Comparison of ENCODE assay signal across 27 cellular contexts in the genomic region with DNA sequence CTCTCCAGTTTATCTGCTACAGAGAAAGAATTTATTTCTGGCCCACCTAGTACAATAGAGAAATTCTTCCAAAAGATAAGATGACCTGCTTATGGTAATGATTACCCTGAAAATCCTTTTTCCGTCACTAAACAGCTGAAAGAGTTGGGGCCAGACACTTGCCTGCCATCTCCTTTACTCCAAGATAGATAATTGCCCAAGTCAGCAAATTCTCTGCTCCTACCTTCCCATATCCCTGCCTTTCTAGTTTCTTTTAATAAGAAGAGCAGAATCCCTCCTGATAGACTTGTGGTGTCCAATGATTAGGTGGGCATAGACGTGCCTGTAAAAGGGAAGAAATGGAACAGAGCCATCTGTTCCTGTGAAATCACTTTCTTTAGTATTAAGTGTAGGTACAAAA. TPM values are rescaled to one million over a fixed set of nuclear protein-coding genes. Genes with fewer than 3 reads are reported as not detected.
DNase-seq lines count a peak whose midpoint lies in the region; ATAC-seq, FAIRE-seq and TF ChIP-seq lines count a peak whose summit lies in the region.
"Had no signal": no experiment of that assay in that cellular context is flagged by ENCODE, and none has a peak within 500 bp of the region (broad histone marks: within the 10 kb centered on the region; RNA-seq: fewer than 3 reads in every experiment).

No MANE protein-coding gene starts in this region.

- H3K4me2 ChIP-seq in HepG2 (ENCODE audit: low read depth, low read length) (no peak overlapping the region), hepatocyte (no peak overlapping the region)
- H3K4me2 ChIP-seq: BLaER1 treated with 17β-estradiol and CSF1 and Interleukin-3, amounts not matched to agents 10 nM and 100 nM had no signal

- no peaks in the 10 kb centered on the region for H3K27me3 ChIP-seq in HepG2 (ENCODE audit: control insufficient read depth in 1 of 2, insufficient read depth in 2 of 2, low read length in 2 of 2)
- H3K27me3 ChIP-seq in right lobe of liver, result no peaks in the 10 kb centered on the region
- no peaks in the 10 kb centered on the region for H3K27me3 ChIP-seq in hepatocyte
- no peaks in the 10 kb centered on the region for H3K27me3 ChIP-seq in left lung
- H3K27me3 ChIP-seq: BE2C; BLaER1 treated with 17β-estradiol and CSF1 and Interleukin-3, amounts not matched to agents 10 nM and 100 nM had no signal

- TF ChIP-seq EP300 in HepG2 (IDR thresholded peaks at IDR 0.05; ENCODE audit: low read depth in 2 of 2, low read length in 2 of 2), result no peak
- no peak for TF ChIP-seq EP300 in HepG2 (CRISPR knock-in tag; IDR thresholded peaks at IDR 0.05; ENCODE audit: borderline replicate concordance)

- intact Hi-C loops in HepG2 (cut with micrococcal nuclease; ENCODE audit: unreplicated experiment) (no loop called here), right lobe of liver (cut with DNase I) (no loop called here), left lung (cut with DNase I) (no loop called here)
- intact Hi-C loops in activated naive CD4-positive, alpha-beta T cell treated with anti-CD3 and anti-CD28 coated beads for 36 hours (cut with micrococcal nuclease), result no loop called here

- H3K4me3 Mint-ChIP-seq in progenitor cell of endocrine pancreas (ENCODE audit: low read depth), result no peak overlapping the region
- no peak overlapping the region for H3K4me3 Mint-ChIP-seq in activated naive CD4-positive, alpha-beta T cell treated with anti-CD3 and anti-CD28 coated beads for 36 hours
- H3K4me3 Mint-ChIP-seq: CD14-positive monocyte; CD4-positive, alpha-beta T cell; CD8-positive, alpha-beta memory T cell; HFFc6 had no signal

- H4K20me1 ChIP-seq in HepG2 (ENCODE audit: insufficient read depth, low read length) (no peaks in the 10 kb centered on the region), hepatocyte (ENCODE audit: insufficient read depth, poor library complexity, severe bottlenecking) (no peaks in the 10 kb centered on the region)

- TF ChIP-seq POLR2A in HepG2 (IDR thresholded peaks at IDR 0.05; ENCODE audit: insufficient read depth in 1 of 2, low read depth in 2 of 2, low read length in 2 of 2), result no peak
- TF ChIP-seq POLR2A in right lobe of liver (IDR thresholded peaks at IDR 0.05), result no peak

- DNase-seq in HepG2 (ENCODE audit: low spot score) (no peak), right lobe of liver (no peak), hepatocyte (ENCODE audit: low spot score) (no peak), progenitor cell of endocrine pancreas (ENCODE audit: low spot score, unreplicated experiment) (no peak), left lung (no peak), NCI-H2227 (lab: John Stamatoyannopoulos, UW; ENCODE audit: unreplicated experiment) (no peak)
- DNase-seq in activated naive CD4-positive, alpha-beta T cell treated with anti-CD3 and anti-CD28 coated beads for 36 hours, result no peak
- DNase-seq: ACHN; AML-193; BE2C; CD4-positive, alpha-beta T cell; CD8-positive, alpha-beta memory T cell; DMS 273 treated with DMSO at 0.1 percent for 48 hours; DMS79; EL; GDM1; GOT3; HFFc6 had no signal

- no peak overlapping the region for H3K27ac ChIP-seq in HepG2 (ENCODE audit: extremely low read length, insufficient read depth, low read length)
- H3K27ac ChIP-seq in right lobe of liver, result no peak overlapping the region
- peak overlapping the region; percentile 13 for H3K27ac ChIP-seq in hepatocyte
- no peak overlapping the region for H3K27ac ChIP-seq in left lung
- H3K27ac ChIP-seq: 22Rv1; BLaER1 treated with 17β-estradiol and CSF1 and Interleukin-3, amounts not matched to agents 10 nM and 100 nM had no signal

- H3K36me3 ChIP-seq in HepG2 (replicated peaks in 1 of 2; ENCODE audit: control insufficient read depth in 1 of 2, insufficient read depth in 2 of 2, low read length in 2 of 2), result peaks cover 8 to 26% of the 10 kb centered on the region in 2 experiments
- H3K36me3 ChIP-seq in right lobe of liver, result no peaks in the 10 kb centered on the region
- no peaks in the 10 kb centered on the region for H3K36me3 ChIP-seq in hepatocyte (replicated peaks; ENCODE audit: insufficient read depth, low read depth)
- H3K36me3 ChIP-seq in left lung, result peaks cover 0 to 74% of the 10 kb centered on the region in 2 donors

- peaks cover 24% of the 10 kb centered on the region for H3K36me3 Mint-ChIP-seq in progenitor cell of endocrine pancreas (ENCODE audit: insufficient read depth)
- peaks cover 42% of the 10 kb centered on the region for H3K36me3 Mint-ChIP-seq in activated naive CD4-positive, alpha-beta T cell treated with anti-CD3 and anti-CD28 coated beads for 36 hours (ENCODE audit: low read depth)

- BruUV-seq in HepG2 (replicated peaks; lab: Mats Ljungman, UMichigan), result no TSS peak

- peaks cover 3% of the 10 kb centered on the region for H3K4me1 Mint-ChIP-seq in progenitor cell of endocrine pancreas (ENCODE audit: low read depth)
- H3K4me1 Mint-ChIP-seq in activated naive CD4-positive, alpha-beta T cell treated with anti-CD3 and anti-CD28 coated beads for 36 hours (ENCODE audit: low read depth), result peaks cover 3% of the 10 kb centered on the region
- H3K4me1 Mint-ChIP-seq: CD14-positive monocyte had no signal

- POLR2A ChIA-PET in HepG2 (lab: Yijun Ruan, JAX), result interaction anchor here (0.6 kb wide), 1 partner anchor 7 kb away, joined by 3 read pairs; no protein-coding TSS in a partner anchor

- H3K27me3 Mint-ChIP-seq in progenitor cell of endocrine pancreas, result no peaks in the 10 kb centered on the region
- no peaks in the 10 kb centered on the region for H3K27me3 Mint-ChIP-seq in activated naive CD4-positive, alpha-beta T cell treated with anti-CD3 and anti-CD28 coated beads for 36 hours (ENCODE audit: low read depth)
- H3K27me3 Mint-ChIP-seq: CD4-positive, alpha-beta T cell; CD8-positive, alpha-beta memory T cell had no signal

- peaks cover 37% of the 10 kb centered on the region for H3K4me1 ChIP-seq in HepG2 (ENCODE audit: insufficient read depth, low read length)
- peaks cover 0 to 64% (median 23%) of the 10 kb centered on the region in 4 donors for H3K4me1 ChIP-seq in right lobe of liver
- H3K4me1 ChIP-seq in hepatocyte (ENCODE audit: insufficient read depth), result peaks cover 9% of the 10 kb centered on the region
- peaks cover 0 to 2% of the 10 kb centered on the region in 2 donors for H3K4me1 ChIP-seq in left lung
- H3K4me1 ChIP-seq: BE2C, HAP-1 had no signal

- H3K79me2 ChIP-seq in HepG2 (ENCODE audit: insufficient read depth, low read length) (no peaks in the 10 kb centered on the region), hepatocyte (no peaks in the 10 kb centered on the region)

- FAIRE-seq in HepG2 (lab: Jason Lieb, UNC), result no peak
- FAIRE-seq: A204.1, D721Med, GM12891, GM18507, H54 had no signal

- TF ChIP-seq CTCF in HepG2 (CRISPR knock-in tag; IDR thresholded peaks at IDR 0.05) (no peak), right lobe of liver (IDR thresholded peaks at IDR 0.05) (no peak), hepatocyte (IDR thresholded peaks at IDR 0.05; ENCODE audit: poor library complexity) (no peak), progenitor cell of endocrine pancreas (IDR thresholded peaks at IDR 0.05; ENCODE audit: unreplicated experiment) (no peak), left lung (IDR thresholded peaks at IDR 0.05) (no peak)

- H3K9me3 ChIP-seq in HepG2 (ENCODE audit: low read length), result no peaks in the 10 kb centered on the region
- H3K9me3 ChIP-seq in right lobe of liver, result no peaks in the 10 kb centered on the region
- no peaks in the 10 kb centered on the region for H3K9me3 ChIP-seq in hepatocyte (ENCODE audit: low read depth)
- H3K9me3 ChIP-seq in left lung, result no peaks in the 10 kb centered on the region
- H3K9me3 ChIP-seq: BE2C; BLaER1 treated with 17β-estradiol and CSF1 and Interleukin-3, amounts not matched to agents 10 nM and 100 nM; HAP-1 had no signal

- no peak for TF ChIP-seq RAD21 in HepG2 (CRISPR knock-in tag; IDR thresholded peaks at IDR 0.05)

- peak overlapping the region; percentile 39 for H3K27ac Mint-ChIP-seq in progenitor cell of endocrine pancreas
- no peak overlapping the region for H3K27ac Mint-ChIP-seq in activated naive CD4-positive, alpha-beta T cell treated with anti-CD3 and anti-CD28 coated beads for 36 hours
- H3K27ac Mint-ChIP-seq: CD4-positive, alpha-beta T cell; HFFc6 had no signal

- CTCF ChIA-PET in HepG2 (lab: Yijun Ruan, JAX; ENCODE audit: low intra/inter-chr PET ratio, low total read pairs), result no interaction called here
- CTCF ChIA-PET in activated naive CD4-positive, alpha-beta T cell treated with anti-CD3 and anti-CD28 coated beads for 36 hours (lab: Charles Lee), result interaction anchor here (0.6 kb wide), 2 partner anchors 476 to 716 kb away, joined by 3 read pairs; no protein-coding TSS in a partner anchor

- in situ Hi-C loops in HepG2 (cut with HindIII; ENCODE audit: extremely low pct_ligation_motif_present, low pct_unique_long_range_greater_than_20kb), result no loop called here

- H3K4me3 ChIP-seq in HepG2 (replicated peaks in 1 of 3; ENCODE audit: insufficient read depth in 1 of 3, low read depth in 2 of 3, low read length in 3 of 3), result no peak overlapping the region
- H3K4me3 ChIP-seq in right lobe of liver, result no peak overlapping the region
- no peak overlapping the region for H3K4me3 ChIP-seq in hepatocyte
- no peak overlapping the region for H3K4me3 ChIP-seq in left lung
- H3K4me3 ChIP-seq: BLaER1 treated with 17β-estradiol and CSF1 and Interleukin-3, amounts not matched to agents 10 nM and 100 nM; HAP-1 had no signal

- no peak for ATAC-seq in HepG2
- no peak for ATAC-seq in right lobe of liver
- no peak for ATAC-seq in left lung

- H3K9ac ChIP-seq in HepG2 (ENCODE audit: insufficient read depth, low read depth, low read length), result no peak overlapping the region
- H3K9ac ChIP-seq: BLaER1 treated with 17β-estradiol and CSF1 and Interleukin-3, amounts not matched to agents 10 nM and 100 nM had no signal

- no peaks in the 10 kb centered on the region for H3K9me3 Mint-ChIP-seq in progenitor cell of endocrine pancreas (ENCODE audit: low read depth)
- peaks cover 2% of the 10 kb centered on the region for H3K9me3 Mint-ChIP-seq in activated naive CD4-positive, alpha-beta T cell treated with anti-CD3 and anti-CD28 coated beads for 36 hours
- H3K9me3 Mint-ChIP-seq: CD14-positive monocyte; CD4-positive, alpha-beta T cell; CD8-positive, alpha-beta memory T cell; HFFc6 had no signal

- H2AFZ ChIP-seq in HepG2 (ENCODE audit: low read length) (no peak overlapping the region), hepatocyte (no peak overlapping the region)

- 97% methylated on average over 2 of the region's 2 CpGs for WGBS in HepG2 (ENCODE audit: low lambda C conversion rate)
- WGBS in right lobe of liver (ENCODE audit: insufficient coverage, low coverage, low lambda C conversion rate, missing lambda C conversion rate), result 57% methylated on average over 2 of the region's 2 CpGs
- WGBS in hepatocyte (ENCODE audit: low lambda C conversion rate, missing lambda C conversion rate), result 70% methylated on average over 2 of the region's 2 CpGs

- H3K9me2 ChIP-seq in hepatocyte (replicated peaks; ENCODE audit: insufficient read depth), result no peaks in the 10 kb centered on the region

RNA-seq across cellular contexts. Expression of gene EIF4E2, which starts 28.2 kb away (rescaled TPM):
- total RNA-seq in HepG2 (2016; rRNA removed; fragmentation: Illumina TruSeq; extraction: Trizol) (101 and 128 TPM in 2 replicates), right lobe of liver (10 to 100 TPM; 24.3 to 47.7 (median 42.0) TPM), hepatocyte (76.9 and 97.3 TPM in 2 replicates), progenitor cell of endocrine pancreas (78.5 and 81.9 TPM in 2 replicates), left lung (10 to 100 TPM; 67.4 to 71.1 TPM)
- 29.6 and 31.9 TPM in 2 replicates for total RNA-seq in HepG2 (2016; cell fraction: cytosol; rRNA removed; fragmentation: Illumina TruSeq; extraction: Trizol; ENCODE audit: low read depth)
- 108 and 125 TPM in 2 replicates for total RNA-seq in HepG2 (2016; cell fraction: insoluble cytoplasmic fraction; rRNA removed; fragmentation: Illumina TruSeq; extraction: Trizol)
- total RNA-seq in HepG2 (2016; cell fraction: membrane; rRNA removed; fragmentation: Illumina TruSeq; extraction: Trizol), result 48.3 and 55.2 TPM in 2 replicates
- 54.3 and 63.2 TPM in 2 replicates for total RNA-seq in HepG2 (2016; cell fraction: nucleus; rRNA removed; fragmentation: Illumina TruSeq; extraction: Trizol)
- polyA plus RNA-seq in HepG2 (2011; rRNA removed) (25.0 and 30.3 TPM in 2 replicates), hepatocyte (122 and 124 TPM in 2 replicates)
- polyA plus RNA-seq in HepG2 (2011; cell fraction: cytosol; rRNA removed), result 27.2 and 34.2 TPM in 2 replicates
- polyA plus RNA-seq in HepG2 (2011; cell fraction: nucleus; rRNA removed), result 33.9 and 49.1 TPM in 2 replicates
- 68.3 and 79.6 TPM in 2 replicates for polyA plus RNA-seq in HepG2 (2012)
- polyA plus RNA-seq in HepG2 (2016; cell fraction: cytosol; fragmentation: Illumina TruSeq; extraction: Trizol; ENCODE audit: low read depth), result 33.6 and 34.9 TPM in 2 replicates
- polyA plus RNA-seq in HepG2 (2016; cell fraction: insoluble cytoplasmic fraction; fragmentation: Illumina TruSeq; extraction: Trizol; ENCODE audit: low read depth), result 140 and 153 TPM in 2 replicates
- 39.6 and 46.6 TPM in 2 replicates for polyA plus RNA-seq in HepG2 (2016; cell fraction: membrane; fragmentation: Illumina TruSeq; extraction: Trizol; ENCODE audit: low read depth)
- 78.2 and 79.4 TPM in 2 replicates for polyA plus RNA-seq in HepG2 (2016; cell fraction: nucleus; fragmentation: Illumina TruSeq; extraction: Trizol; ENCODE audit: insufficient read depth, low read depth)
- polyA minus RNA-seq in HepG2 (2011; rRNA and poly(A)+ RNA removed; ENCODE audit: low replicate concordance), result 14.0 and 21.7 TPM in 2 replicates
- 12.3 and 14.2 TPM in 2 replicates for polyA minus RNA-seq in HepG2 (2011; cell fraction: cytosol; rRNA and poly(A)+ RNA removed)
- polyA minus RNA-seq in HepG2 (2011; cell fraction: nucleus; rRNA and poly(A)+ RNA removed), result 73.8 and 82.7 TPM in 2 replicates
- 10 to 100 TPM; 46.6 to 54.1 TPM for total RNA-seq in activated naive CD4-positive, alpha-beta T cell treated with anti-CD3 and anti-CD28 coated beads for 36 hours

RNA-seq across cellular contexts. Expression of gene TIGD1, which starts 28.3 kb away (rescaled TPM):
- total RNA-seq in HepG2 (2016; rRNA removed; fragmentation: Illumina TruSeq; extraction: Trizol) (4.3 and 9.5 TPM in 2 replicates), right lobe of liver (1 to 10 TPM in 3 of 6 experiments, under 1 TPM in 3; 0.68 to 1.5 (median 1.0) TPM), hepatocyte (8.7 and 9.1 TPM in 2 replicates), progenitor cell of endocrine pancreas (11.9 and 12.0 TPM in 2 replicates), left lung (1 to 10 TPM; 3.7 to 3.8 TPM)
- total RNA-seq in HepG2 (2016; cell fraction: cytosol; rRNA removed; fragmentation: Illumina TruSeq; extraction: Trizol; ENCODE audit: low read depth), result 2.2 and 3.3 TPM in 2 replicates
- total RNA-seq in HepG2 (2016; cell fraction: insoluble cytoplasmic fraction; rRNA removed; fragmentation: Illumina TruSeq; extraction: Trizol), result 3.3 and 9.6 TPM in 2 replicates
- 3.5 and 3.7 TPM in 2 replicates for total RNA-seq in HepG2 (2016; cell fraction: membrane; rRNA removed; fragmentation: Illumina TruSeq; extraction: Trizol)
- total RNA-seq in HepG2 (2016; cell fraction: nucleus; rRNA removed; fragmentation: Illumina TruSeq; extraction: Trizol), result 21.5 and 23.5 TPM in 2 replicates
- polyA plus RNA-seq in HepG2 (2011; rRNA removed) (3.5 and 4.1 TPM in 2 replicates), hepatocyte (6.2 TPM in 2 replicates)
- polyA plus RNA-seq in HepG2 (2011; cell fraction: cytosol; rRNA removed), result 1.5 and 2.4 TPM in 2 replicates
- 9.8 and 13.9 TPM in 2 replicates for polyA plus RNA-seq in HepG2 (2011; cell fraction: nucleus; rRNA removed)
- polyA plus RNA-seq in HepG2 (2012), result 3.0 and 5.2 TPM in 2 replicates
- polyA plus RNA-seq in HepG2 (2016; cell fraction: cytosol; fragmentation: Illumina TruSeq; extraction: Trizol; ENCODE audit: low read depth), result 0.81 and 0.84 TPM in 2 replicates
- polyA plus RNA-seq in HepG2 (2016; cell fraction: insoluble cytoplasmic fraction; fragmentation: Illumina TruSeq; extraction: Trizol; ENCODE audit: low read depth), result 2.8 and 3.7 TPM in 2 replicates
- polyA plus RNA-seq in HepG2 (2016; cell fraction: membrane; fragmentation: Illumina TruSeq; extraction: Trizol; ENCODE audit: low read depth), result 1.3 and 1.4 TPM in 2 replicates
- polyA plus RNA-seq in HepG2 (2016; cell fraction: nucleus; fragmentation: Illumina TruSeq; extraction: Trizol; ENCODE audit: insufficient read depth, low read depth), result 10.9 and 11.9 TPM in 2 replicates
- polyA minus RNA-seq in HepG2 (2011; rRNA and poly(A)+ RNA removed; ENCODE audit: low replicate concordance), result 4.3 and 8.7 TPM in 2 replicates
- polyA minus RNA-seq in HepG2 (2011; cell fraction: cytosol; rRNA and poly(A)+ RNA removed), result 1.8 and 2.4 TPM in 2 replicates
- 59.7 and 61.4 TPM in 2 replicates for polyA minus RNA-seq in HepG2 (2011; cell fraction: nucleus; rRNA and poly(A)+ RNA removed)
- 1 to 10 TPM; 7.7 to 8.3 TPM for total RNA-seq in activated naive CD4-positive, alpha-beta T cell treated with anti-CD3 and anti-CD28 coated beads for 36 hours

RNA-seq across cellular contexts. Expression of gene CHRNG, which starts 39.2 kb away (rescaled TPM):
- total RNA-seq in HepG2 (2016; rRNA removed; fragmentation: Illumina TruSeq; extraction: Trizol) (not detected in 2 replicates), right lobe of liver (not detected), hepatocyte (not detected in 2 replicates), progenitor cell of endocrine pancreas (0.42 TPM in 1 of 2 replicates, not detected in the other), left lung (not detected)
- not detected in 2 replicates for total RNA-seq in HepG2 (2016; cell fraction: cytosol; rRNA removed; fragmentation: Illumina TruSeq; extraction: Trizol; ENCODE audit: low read depth)
- total RNA-seq in HepG2 (2016; cell fraction: insoluble cytoplasmic fraction; rRNA removed; fragmentation: Illumina TruSeq; extraction: Trizol), result not detected in 2 replicates
- total RNA-seq in HepG2 (2016; cell fraction: membrane; rRNA removed; fragmentation: Illumina TruSeq; extraction: Trizol), result not detected in 2 replicates
- total RNA-seq in HepG2 (2016; cell fraction: nucleus; rRNA removed; fragmentation: Illumina TruSeq; extraction: Trizol), result not detected in 2 replicates
- polyA plus RNA-seq in HepG2 (2011; rRNA removed) (not detected in 2 replicates), hepatocyte (not detected in 2 replicates)
- polyA plus RNA-seq in HepG2 (2011; cell fraction: cytosol; rRNA removed), result not detected in 2 replicates
- not detected in 2 replicates for polyA plus RNA-seq in HepG2 (2011; cell fraction: nucleus; rRNA removed)
- polyA plus RNA-seq in HepG2 (2012), result 0.05 and 0.21 TPM in 2 replicates
- not detected in 2 replicates for polyA plus RNA-seq in HepG2 (2016; cell fraction: cytosol; fragmentation: Illumina TruSeq; extraction: Trizol; ENCODE audit: low read depth)
- polyA plus RNA-seq in HepG2 (2016; cell fraction: insoluble cytoplasmic fraction; fragmentation: Illumina TruSeq; extraction: Trizol; ENCODE audit: low read depth), result not detected in 2 replicates
- polyA plus RNA-seq in HepG2 (2016; cell fraction: membrane; fragmentation: Illumina TruSeq; extraction: Trizol; ENCODE audit: low read depth), result not detected in 2 replicates
- not detected in 2 replicates for polyA plus RNA-seq in HepG2 (2016; cell fraction: nucleus; fragmentation: Illumina TruSeq; extraction: Trizol; ENCODE audit: insufficient read depth, low read depth)
- polyA minus RNA-seq in HepG2 (2011; rRNA and poly(A)+ RNA removed; ENCODE audit: low replicate concordance), result not detected in 2 replicates
- polyA minus RNA-seq in HepG2 (2011; cell fraction: cytosol; rRNA and poly(A)+ RNA removed), result not detected in 2 replicates
- not detected in 2 replicates for polyA minus RNA-seq in HepG2 (2011; cell fraction: nucleus; rRNA and poly(A)+ RNA removed)
- total RNA-seq in activated naive CD4-positive, alpha-beta T cell treated with anti-CD3 and anti-CD28 coated beads for 36 hours, result not detected
- total RNA-seq: CD4-positive, alpha-beta T cell; CD8-positive, alpha-beta memory T cell; HFFc6 had no signal
- polyA plus RNA-seq: CD14-positive monocyte; CD8-positive, alpha-beta memory T cell had no signal

RNA-seq across cellular contexts. Expression of gene CHRND, which starts 52.7 kb away (rescaled TPM):
- total RNA-seq in HepG2 (2016; rRNA removed; fragmentation: Illumina TruSeq; extraction: Trizol) (0.10 TPM in 1 of 2 replicates, not detected in the other), right lobe of liver (not detected), hepatocyte (not detected in 2 replicates), progenitor cell of endocrine pancreas (0.12 TPM in 1 of 2 replicates, not detected in the other), left lung (not detected)
- total RNA-seq in HepG2 (2016; cell fraction: cytosol; rRNA removed; fragmentation: Illumina TruSeq; extraction: Trizol; ENCODE audit: low read depth), result not detected in 2 replicates
- total RNA-seq in HepG2 (2016; cell fraction: insoluble cytoplasmic fraction; rRNA removed; fragmentation: Illumina TruSeq; extraction: Trizol), result not detected in 2 replicates
- total RNA-seq in HepG2 (2016; cell fraction: membrane; rRNA removed; fragmentation: Illumina TruSeq; extraction: Trizol), result 0.07 and 0.25 TPM in 2 replicates
- total RNA-seq in HepG2 (2016; cell fraction: nucleus; rRNA removed; fragmentation: Illumina TruSeq; extraction: Trizol), result not detected in 2 replicates
- polyA plus RNA-seq in HepG2 (2011; rRNA removed) (0.13 and 0.18 TPM in 2 replicates), hepatocyte (not detected in 2 replicates)
- polyA plus RNA-seq in HepG2 (2011; cell fraction: cytosol; rRNA removed), result 0.08 and 0.14 TPM in 2 replicates
- polyA plus RNA-seq in HepG2 (2011; cell fraction: nucleus; rRNA removed), result 0.12 and 0.24 TPM in 2 replicates
- polyA plus RNA-seq in HepG2 (2012), result 0.13 and 0.32 TPM in 2 replicates
- polyA plus RNA-seq in HepG2 (2016; cell fraction: cytosol; fragmentation: Illumina TruSeq; extraction: Trizol; ENCODE audit: low read depth), result 0.10 and 0.12 TPM in 2 replicates
- not detected in 2 replicates for polyA plus RNA-seq in HepG2 (2016; cell fraction: insoluble cytoplasmic fraction; fragmentation: Illumina TruSeq; extraction: Trizol; ENCODE audit: low read depth)
- polyA plus RNA-seq in HepG2 (2016; cell fraction: membrane; fragmentation: Illumina TruSeq; extraction: Trizol; ENCODE audit: low read depth), result 0.11 and 0.52 TPM in 2 replicates
- polyA plus RNA-seq in HepG2 (2016; cell fraction: nucleus; fragmentation: Illumina TruSeq; extraction: Trizol; ENCODE audit: insufficient read depth, low read depth), result 0.26 TPM in 1 of 2 replicates, not detected in the other
- 0.28 TPM in 1 of 2 replicates, not detected in the other for polyA minus RNA-seq in HepG2 (2011; rRNA and poly(A)+ RNA removed; ENCODE audit: low replicate concordance)
- not detected in 2 replicates for polyA minus RNA-seq in HepG2 (2011; cell fraction: cytosol; rRNA and poly(A)+ RNA removed)
- not detected in 2 replicates for polyA minus RNA-seq in HepG2 (2011; cell fraction: nucleus; rRNA and poly(A)+ RNA removed)
- not detected for total RNA-seq in activated naive CD4-positive, alpha-beta T cell treated with anti-CD3 and anti-CD28 coated beads for 36 hours
- total RNA-seq: CD4-positive, alpha-beta T cell; CD8-positive, alpha-beta memory T cell; HFFc6 had no signal
- polyA plus RNA-seq: CD14-positive monocyte; CD8-positive, alpha-beta memory T cell had no signal

RNA-seq across cellular contexts. Expression of gene EFHD1, which starts 54.7 kb away (rescaled TPM):
- total RNA-seq in HepG2 (2016; rRNA removed; fragmentation: Illumina TruSeq; extraction: Trizol), result 0.09 and 0.17 TPM in 2 replicates
- total RNA-seq in HepG2 (2016; cell fraction: cytosol; rRNA removed; fragmentation: Illumina TruSeq; extraction: Trizol; ENCODE audit: low read depth), result not detected in 2 replicates
- total RNA-seq in HepG2 (2016; cell fraction: insoluble cytoplasmic fraction; rRNA removed; fragmentation: Illumina TruSeq; extraction: Trizol), result 0.19 TPM in 1 of 2 replicates, not detected in the other
- 0.14 and 0.19 TPM in 2 replicates for total RNA-seq in HepG2 (2016; cell fraction: membrane; rRNA removed; fragmentation: Illumina TruSeq; extraction: Trizol)
- 0.25 TPM in 1 of 2 replicates, not detected in the other for total RNA-seq in HepG2 (2016; cell fraction: nucleus; rRNA removed; fragmentation: Illumina TruSeq; extraction: Trizol)
- 0.24 TPM in 1 of 2 replicates, not detected in the other for polyA plus RNA-seq in HepG2 (2011; rRNA removed)
- polyA plus RNA-seq in HepG2 (2011; cell fraction: cytosol; rRNA removed), result 0.19 and 0.21 TPM in 2 replicates
- polyA plus RNA-seq in HepG2 (2011; cell fraction: nucleus; rRNA removed), result 0.19 TPM in 1 of 2 replicates, not detected in the other
- 0.51 and 0.62 TPM in 2 replicates for polyA plus RNA-seq in HepG2 (2012)
- not detected in 2 replicates for polyA plus RNA-seq in HepG2 (2016; cell fraction: cytosol; fragmentation: Illumina TruSeq; extraction: Trizol; ENCODE audit: low read depth)
- 0.23 and 0.31 TPM in 2 replicates for polyA plus RNA-seq in HepG2 (2016; cell fraction: insoluble cytoplasmic fraction; fragmentation: Illumina TruSeq; extraction: Trizol; ENCODE audit: low read depth)
- 0.17 and 0.29 TPM in 2 replicates for polyA plus RNA-seq in HepG2 (2016; cell fraction: membrane; fragmentation: Illumina TruSeq; extraction: Trizol; ENCODE audit: low read depth)
- 0.20 TPM in 1 of 2 replicates, not detected in the other for polyA plus RNA-seq in HepG2 (2016; cell fraction: nucleus; fragmentation: Illumina TruSeq; extraction: Trizol; ENCODE audit: insufficient read depth, low read depth)
- polyA minus RNA-seq in HepG2 (2011; rRNA and poly(A)+ RNA removed; ENCODE audit: low replicate concordance), result 0.16 and 0.32 TPM in 2 replicates
- not detected in 2 replicates for polyA minus RNA-seq in HepG2 (2011; cell fraction: cytosol; rRNA and poly(A)+ RNA removed)
- not detected in 2 replicates for polyA minus RNA-seq in HepG2 (2011; cell fraction: nucleus; rRNA and poly(A)+ RNA removed)
- total RNA-seq in right lobe of liver, result 10 to 100 TPM in 4 of 6 experiments, 1 to 10 TPM in 2; 7.3 to 30.3 (median 10.7) TPM
- 3.0 and 4.2 TPM in 2 replicates for total RNA-seq in hepatocyte
- 6.7 and 13.4 TPM in 2 replicates for polyA plus RNA-seq in hepatocyte
- 2.7 and 4.3 TPM in 2 replicates for total RNA-seq in progenitor cell of endocrine pancreas
- total RNA-seq in left lung, result 1 to 10 TPM; 3.8 to 5.5 TPM
- total RNA-seq in activated naive CD4-positive, alpha-beta T cell treated with anti-CD3 and anti-CD28 coated beads for 36 hours, result 1 to 10 TPM; 1.3 to 2.0 TPM
- total RNA-seq: CD4-positive, alpha-beta T cell had no signal
- polyA plus RNA-seq: CD14-positive monocyte had no signal
